1 cellular context compared by ENCODE assay signal in genomic region chr5:141354900-141355469, GRCh38.
TF ChIP-seq lines count a peak whose summit lies in the region.

TSS of gene PCDHGA4 (plus strand) at chr5:141355021. CDS start at chr5:141355108, 87 bp downstream.

TF ChIP-seq in HepG2, 621 proteins besides CTCF, POLR2A, EP300 and RAD21 (continued from another document):
- TF ChIP-seq DR1 (CRISPR knock-in tag; IDR thresholded peaks at IDR 0.05) (no peak), ZIK1 (CRISPR knock-in tag; IDR thresholded peaks at IDR 0.05; ENCODE audit: borderline replicate concordance, low read depth) (no peak), RERE (CRISPR knock-in tag; IDR thresholded peaks at IDR 0.05; ENCODE audit: low read depth) (no peak), HOXD1 (CRISPR knock-in tag; IDR thresholded peaks at IDR 0.05) (no peak), NFKBIZ (CRISPR knock-in tag; IDR thresholded peaks at IDR 0.05) (no peak), ZNF331 (CRISPR knock-in tag; IDR thresholded peaks at IDR 0.05) (no peak), ZNF460 (CRISPR knock-in tag; IDR thresholded peaks at IDR 0.05; ENCODE audit: borderline replicate concordance) (no peak), SATB2 (CRISPR knock-in tag; IDR thresholded peaks at IDR 0.05) (no peak), SNAPC5 (CRISPR knock-in tag; IDR thresholded peaks at IDR 0.05; ENCODE audit: borderline replicate concordance) (no peak), ZNF83 (CRISPR knock-in tag; IDR thresholded peaks at IDR 0.05; ENCODE audit: borderline replicate concordance) (no peak), TRIM22 (IDR thresholded peaks at IDR 0.05) (no peak), RORA (CRISPR knock-in tag; IDR thresholded peaks at IDR 0.05) (no peak), ZBTB42 (CRISPR knock-in tag; IDR thresholded peaks at IDR 0.05) (no peak), EZH2 (conservative IDR thresholded peaks at IDR 0.05; ENCODE audit: low read depth, low read length) (no peak), NFYB (CRISPR knock-in tag; IDR thresholded peaks at IDR 0.05) (no peak), REPIN1 (CRISPR knock-in tag; IDR thresholded peaks at IDR 0.05; ENCODE audit: borderline replicate concordance, low read depth) (no peak)
TF ChIP-seq in HepG2: peak in this region for 0.
